8 cellular contexts compared by ENCODE assay signal in genomic region chr16:27269300-27270150, GRCh38. TPM values are rescaled to one million over a fixed set of nuclear protein-coding genes. Genes with fewer than 3 reads are reported as not detected.
A peak's percentile ranks its signal among the peaks of the same experiment; 100 is the strongest.
DNase-seq lines count a peak whose midpoint lies in the region; ATAC-seq and TF ChIP-seq lines count a peak whose summit lies in the region.

No MANE protein-coding gene starts in this region.

- no peaks in the 10 kb centered on the region for H3K27me3 Mint-ChIP-seq in activated CD8-positive, alpha-beta memory T cell treated with anti-CD3 and anti-CD28 coated beads, Interleukin-2, amount 10 ng/mL, durations not matched to agents 7 days and 5 days
- peaks cover 3 to 7% (median 5%) of the 10 kb centered on the region in 3 donors for H3K27me3 Mint-ChIP-seq in immature natural killer cell (ENCODE audit: low read depth in 3 of 3)

- 70 to 75% (median 74%) methylated on average over 9 of the region's 9 CpGs for WGBS in stomach, 5 donors

- no peak for TF ChIP-seq CTCF in stomach (IDR thresholded peaks at IDR 0.05)

- H3K27me3 ChIP-seq in stomach = no peaks in the 10 kb centered on the region

- H3K4me1 ChIP-seq in stomach = peaks cover 7 to 20% (median 16%) of the 10 kb centered on the region in 4 donors

- no peaks in the 10 kb centered on the region for H3K9me3 ChIP-seq in stomach

- H3K9me3 Mint-ChIP-seq in activated CD8-positive, alpha-beta memory T cell treated with anti-CD3 and anti-CD28 coated beads, Interleukin-2, amount 10 ng/mL, durations not matched to agents 7 days and 5 days (ENCODE audit: low read depth) = no peaks in the 10 kb centered on the region
- no peaks in the 10 kb centered on the region for H3K9me3 Mint-ChIP-seq in immature natural killer cell

- CTCF ChIA-PET in activated CD8-positive, alpha-beta memory T cell treated with anti-CD3 and anti-CD28 coated beads, Interleukin-2, amount 10 ng/mL, durations not matched to agents 7 days and 5 days (lab: Charles Lee) = interaction anchor here (0.9 to 3.0 kb wide), 9 partner anchors 9 to 98 kb away, joined by 3 to 20 read pairs (median 4); no protein-coding TSS in a partner anchor

- H3K36me3 Mint-ChIP-seq in activated CD8-positive, alpha-beta memory T cell treated with anti-CD3 and anti-CD28 coated beads, Interleukin-2, amount 10 ng/mL, durations not matched to agents 7 days and 5 days = peaks cover 29% of the 10 kb centered on the region
- H3K36me3 Mint-ChIP-seq in immature natural killer cell = no peaks in the 10 kb centered on the region

- TF ChIP-seq POLR2A in stomach (IDR thresholded peaks at IDR 0.05) = no peak

- peak overlapping the region in 3 of 5 donors; percentile 88 to 92 (median 91) for H3K27ac ChIP-seq in stomach

- no peak for ATAC-seq in activated CD8-positive, alpha-beta memory T cell treated with anti-CD3 and anti-CD28 coated beads, Interleukin-2, amount 10 ng/mL, durations not matched to agents 7 days and 5 days

- H3K4me3 Mint-ChIP-seq in activated CD8-positive, alpha-beta memory T cell treated with anti-CD3 and anti-CD28 coated beads, Interleukin-2, amount 10 ng/mL, durations not matched to agents 7 days and 5 days = peak overlapping the region; percentile 83
- H3K4me3 Mint-ChIP-seq in immature natural killer cell = peak overlapping the region; percentile 96 to 99 (median 98)

- intact Hi-C loops in stomach (cut with DNase I; ENCODE audit: low total_unique reads) = no loop called here

- H3K4me3 ChIP-seq in stomach = peak overlapping the region; percentile 80 to 91 (median 84)

- H3K36me3 ChIP-seq in stomach = no peaks in the 10 kb centered on the region

- H3K4me1 Mint-ChIP-seq in activated CD8-positive, alpha-beta memory T cell treated with anti-CD3 and anti-CD28 coated beads, Interleukin-2, amount 10 ng/mL, durations not matched to agents 7 days and 5 days = peaks cover 73% of the 10 kb centered on the region
- peaks cover 38 to 58% of the 10 kb centered on the region in 2 donors for H3K4me1 Mint-ChIP-seq in immature natural killer cell

- DNase-seq in NCI-H510A treated with DMSO at 0.1 percent for 48 hours (lab: John Stamatoyannopoulos, UW) (peak; percentile 22), NCI-H510A (lab: John Stamatoyannopoulos, UW) (no peak), immature natural killer cell (no peak), stomach (no peak), HCEC 1CT (no peak), kidney glomerular epithelial cell (lab: John Stamatoyannopoulos, UW) (no peak), medulla oblongata (ENCODE audit: extremely low spot score) (no peak)
- DNase-seq in activated CD8-positive, alpha-beta memory T cell treated with anti-CD3 and anti-CD28 coated beads, Interleukin-2, amount 10 ng/mL, durations not matched to agents 7 days and 5 days = peak; percentile 25

- H3K27ac Mint-ChIP-seq in activated CD8-positive, alpha-beta memory T cell treated with anti-CD3 and anti-CD28 coated beads, Interleukin-2, amount 10 ng/mL, durations not matched to agents 7 days and 5 days = peak overlapping the region; percentile 96
- peak overlapping the region; percentile 96 to 99 (median 99) for H3K27ac Mint-ChIP-seq in immature natural killer cell

- TF ChIP-seq EP300 in stomach (IDR thresholded peaks at IDR 0.05) = no peak

RNA-seq across cellular contexts. Expression of gene NSMCE1, which starts 1.0 kb away (rescaled TPM):
- 10 to 100 TPM; 75.9 to 94.0 TPM for total RNA-seq in activated CD8-positive, alpha-beta memory T cell treated with anti-CD3 and anti-CD28 coated beads, Interleukin-2, amount 10 ng/mL, durations not matched to agents 7 days and 5 days
- 100 to 1,000 TPM; 133 to 162 (median 148) TPM for polyA plus RNA-seq in immature natural killer cell
- 100 to 1,000 TPM in 1 of 5 donors, 10 to 100 TPM in 3, 1 to 10 TPM in 1; 9.3 to 120 (median 24.1) TPM for total RNA-seq in stomach
- polyA plus RNA-seq in stomach = 10 to 100 TPM; 53.5 to 67.0 (median 66.0) TPM

RNA-seq across cellular contexts. Expression of gene IL4R, which starts 44.2 kb away (rescaled TPM):
- 100 to 1,000 TPM; 155 to 190 TPM for total RNA-seq in activated CD8-positive, alpha-beta memory T cell treated with anti-CD3 and anti-CD28 coated beads, Interleukin-2, amount 10 ng/mL, durations not matched to agents 7 days and 5 days
- polyA plus RNA-seq in immature natural killer cell = 10 to 100 TPM; 15.7 to 38.7 (median 20.1) TPM
- total RNA-seq in stomach = 100 to 1,000 TPM in 2 of 5 donors, 10 to 100 TPM in 3; 23.9 to 120 (median 55.2) TPM
- polyA plus RNA-seq in stomach = 10 to 100 TPM; 17.4 to 55.8 (median 18.9) TPM

Comparison
In these comparisons a context has a peak if more than half of its experiments do, and no peak if none do; other contexts are left out.
1. DNase-seq: peak in NCI-H510A treated with DMSO at 0.1 percent for 48 hours (single experiment) and activated CD8-positive, alpha-beta memory T cell treated with anti-CD3 and anti-CD28 coated beads, Interleukin-2, amount 10 ng/mL, durations not matched to agents 7 days and 5 days (single experiment); none in NCI-H510A (single experiment), immature natural killer cell (0 of 3), stomach (single experiment), HCEC 1CT (single experiment), kidney glomerular epithelial cell (single experiment) and medulla oblongata (single experiment).